20 cellular contexts compared by ENCODE assay signal in the genomic region with DNA sequence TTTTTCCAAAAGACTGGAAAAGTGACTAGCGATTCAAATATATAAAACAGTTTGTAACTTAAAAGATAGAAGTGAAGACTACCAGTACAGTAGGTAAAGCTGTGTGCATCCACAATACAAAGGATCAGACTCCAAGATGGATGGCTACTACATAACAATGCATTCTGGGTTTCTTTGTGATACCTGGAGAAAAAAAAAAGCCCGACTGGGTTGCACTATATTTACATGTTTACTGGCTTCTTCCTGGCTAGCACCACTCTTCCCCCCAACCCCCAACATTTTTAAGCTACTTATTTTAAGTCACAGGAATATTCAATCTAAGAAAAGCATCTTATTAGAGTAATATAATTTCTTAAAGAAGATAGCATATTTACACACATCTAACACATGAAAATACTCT.
A peak's percentile ranks its signal among the peaks of the same experiment; 100 is the strongest.
DNase-seq lines count a peak whose midpoint lies in the region; ATAC-seq and TF ChIP-seq lines count a peak whose summit lies in the region.
"Had no signal": no experiment of that assay in that cellular context is flagged by ENCODE, and none has a peak within 500 bp of the region (broad histone marks: within the 10 kb centered on the region; RNA-seq: fewer than 3 reads in every experiment).

No MANE protein-coding gene starts in this region.

- intact Hi-C loops in Caco-2 (cut with micrococcal nuclease; ENCODE audit: unreplicated experiment): no loop called here
- intact Hi-C loops in left lung (cut with DNase I): no loop called here
- intact Hi-C loops in MCF 10A (cut with micrococcal nuclease): no loop called here

- peak overlapping the region; percentile 96 for H3K9ac ChIP-seq in HUES64 (ENCODE audit: low read depth, low read length)
- H3K9ac ChIP-seq: BLaER1, GM23248 had no signal

- peaks cover 59% of the 10 kb centered on the region for H3K4me1 ChIP-seq in Caco-2
- peaks cover 69% of the 10 kb centered on the region for H3K4me1 ChIP-seq in HUES64 (ENCODE audit: insufficient read depth, low read length)
- H3K4me1 ChIP-seq in left lung: no peaks in the 10 kb centered on the region
- H3K4me1 ChIP-seq: BLaER1, SJCRH30 had no signal

- H3K4me1 Mint-ChIP-seq in Caco-2 (ENCODE audit: low read depth, unreplicated experiment) (peaks cover 50% of the 10 kb centered on the region), endothelial cell (ENCODE audit: unreplicated experiment) (peaks cover 25% of the 10 kb centered on the region), neural crest cell (peaks cover 29% of the 10 kb centered on the region), MCF 10A (ENCODE audit: insufficient read depth, unreplicated experiment) (no peaks in the 10 kb centered on the region)
- H3K4me1 Mint-ChIP-seq: CD8-positive, alpha-beta memory T cell; IgD-negative memory B cell had no signal

- no peak for ATAC-seq in left lung

- H3K27me3 Mint-ChIP-seq in Caco-2 (ENCODE audit: insufficient read depth, unreplicated experiment) (no peaks in the 10 kb centered on the region), endothelial cell (ENCODE audit: unreplicated experiment) (peaks cover 2% of the 10 kb centered on the region), neural crest cell (ENCODE audit: low read depth) (no peaks in the 10 kb centered on the region), MCF 10A (ENCODE audit: insufficient read depth, unreplicated experiment) (no peaks in the 10 kb centered on the region)
- H3K27me3 Mint-ChIP-seq: IgD-negative memory B cell had no signal

- POLR2A ChIA-PET in Caco-2 (lab: Charles Lee): interaction anchor here (1.5 to 3.3 kb wide), 4 partner anchors 16 to 64 kb away, joined by 5 to 55 read pairs (median 20); a partner anchor contains a TSS
- POLR2A ChIA-PET in MCF 10A (lab: Yijun Ruan, JAX): interaction anchor here (0.6 to 0.7 kb wide), 3 partner anchors 19 to 220 kb away, joined by 3 to 5 read pairs (median 3); no protein-coding TSS in a partner anchor

- peak overlapping the region; percentile 82 for H3K27ac Mint-ChIP-seq in Caco-2 (ENCODE audit: unreplicated experiment)
- H3K27ac Mint-ChIP-seq in endothelial cell (ENCODE audit: unreplicated experiment): peak overlapping the region; percentile 10
- peak overlapping the region; percentile 94 for H3K27ac Mint-ChIP-seq in neural crest cell (ENCODE audit: unreplicated experiment)
- H3K27ac Mint-ChIP-seq in MCF 10A (ENCODE audit: low read depth, unreplicated experiment): no peak overlapping the region
- H3K27ac Mint-ChIP-seq: HFFc6, IgD-negative memory B cell had no signal

- 0% methylated on average over 1 of the region's 2 CpGs for WGBS in HUES64

- H3K4me3 Mint-ChIP-seq in Caco-2 (ENCODE audit: unreplicated experiment) (peak overlapping the region; percentile 66), endothelial cell (ENCODE audit: unreplicated experiment) (no peak overlapping the region), neural crest cell (peak overlapping the region; percentile 72), MCF 10A (ENCODE audit: unreplicated experiment) (no peak overlapping the region)
- H3K4me3 Mint-ChIP-seq: CD8-positive, alpha-beta memory T cell; HFFc6; IgD-negative memory B cell had no signal

- H3K36me3 ChIP-seq in Caco-2 (ENCODE audit: control insufficient read depth, insufficient read depth, low read length) (0 out of 2 replicates have a peak, but pooled peaks cover 3% of the 10 kb centered on the region), HUES64 (ENCODE audit: insufficient read depth, low read length) (peaks cover 8% of the 10 kb centered on the region; the same call in 1 of the 2 replicates), WERI-Rb-1 (peaks cover 8% of the 10 kb centered on the region; the same call in 1 of the 2 replicates), left lung (peaks cover 0 to 4% of the 10 kb centered on the region in 2 donors)
- H3K36me3 ChIP-seq: SJCRH30 had no signal

- DNase-seq in Caco-2 (no peak), endothelial cell (ENCODE audit: low spot score) (no peak), neural crest cell (ENCODE audit: low read depth, low spot score) (no peak), WERI-Rb-1 (no peak), left lung (no peak), NCI-H345 treated with DMSO at 0.1 percent for 48 hours (lab: John Stamatoyannopoulos, UW; ENCODE audit: unreplicated experiment) (no peak), MCF 10A (ENCODE audit: unreplicated experiment) (no peak)
- DNase-seq: CD8-positive, alpha-beta memory T cell; GM23248; HFFc6; Kasumi-1; NCI-H1105 treated with DMSO at 0.1 percent for 48 hours; NCI-H187; NCI-H69; NK-92 treated with Interleukin-12 subunit alpha and Interleukin-12 subunit beta, amount 100 ng/mL, for 24 hours; SJCRH30 had no signal

- H3K36me3 Mint-ChIP-seq in Caco-2 (ENCODE audit: insufficient read depth, unreplicated experiment) (peaks cover 12% of the 10 kb centered on the region), endothelial cell (ENCODE audit: low read depth, unreplicated experiment) (peaks cover 5% of the 10 kb centered on the region), neural crest cell (ENCODE audit: low read depth) (peaks cover 18% of the 10 kb centered on the region), MCF 10A (ENCODE audit: insufficient read depth, unreplicated experiment) (peaks cover 46% of the 10 kb centered on the region)

- peaks cover 4% of the 10 kb centered on the region for H3K9me3 Mint-ChIP-seq in Caco-2 (ENCODE audit: unreplicated experiment)
- no peaks in the 10 kb centered on the region for H3K9me3 Mint-ChIP-seq in endothelial cell (ENCODE audit: unreplicated experiment)
- no peaks in the 10 kb centered on the region for H3K9me3 Mint-ChIP-seq in neural crest cell
- no peaks in the 10 kb centered on the region for H3K9me3 Mint-ChIP-seq in MCF 10A (ENCODE audit: unreplicated experiment)
- H3K9me3 Mint-ChIP-seq: HFFc6 had no signal

- TF ChIP-seq CTCF in Caco-2 (IDR thresholded peaks at IDR 0.05; ENCODE audit: insufficient read depth in 1 of 2, low read depth in 1 of 2, low read length in 1 of 2, severe bottlenecking in 1 of 2, unreplicated experiment in 1 of 2): no peak
- TF ChIP-seq CTCF in endothelial cell (IDR thresholded peaks at IDR 0.05; ENCODE audit: unreplicated experiment): no peak
- no peak for TF ChIP-seq CTCF in neural crest cell (conservative IDR thresholded peaks at IDR 0.05)
- no peak for TF ChIP-seq CTCF in WERI-Rb-1 (IDR thresholded peaks at IDR 0.05; ENCODE audit: low read depth, low read length)
- no peak for TF ChIP-seq CTCF in left lung (IDR thresholded peaks at IDR 0.05)
- no peak for TF ChIP-seq CTCF in MCF 10A (IDR thresholded peaks at IDR 0.05; ENCODE audit: unreplicated experiment)

- H3K27me3 ChIP-seq in Caco-2 (replicated peaks; ENCODE audit: control insufficient read depth, insufficient read depth, low read length) (no peaks in the 10 kb centered on the region), HUES64 (ENCODE audit: insufficient read depth, low read length) (no peaks in the 10 kb centered on the region), WERI-Rb-1 (ENCODE audit: insufficient read depth, low read depth, severe bottlenecking) (no peaks in the 10 kb centered on the region), left lung (no peaks in the 10 kb centered on the region)
- H3K27me3 ChIP-seq: BLaER1, SJCRH30 had no signal

- H3K4me3 ChIP-seq in Caco-2 (ENCODE audit: low read depth, low read length): no peak overlapping the region
- H3K4me3 ChIP-seq in HUES64 (ENCODE audit: low read length): peak overlapping the region; percentile 52
- no peak overlapping the region for H3K4me3 ChIP-seq in WERI-Rb-1 (ENCODE audit: low read depth, low read length)
- H3K4me3 ChIP-seq in left lung: no peak overlapping the region
- H3K4me3 ChIP-seq: BLaER1, GM23248, SJCRH30 had no signal

- BruUV-seq in Caco-2 (replicated peaks; lab: Mats Ljungman, UMichigan): no TSS peak
- BruUV-seq in MCF 10A (replicated peaks; lab: Mats Ljungman, UMichigan): no TSS peak

- H3K9me3 ChIP-seq in Caco-2 (peaks cover 2% of the 10 kb centered on the region; the same call in 1 of the 2 replicates), HUES64 (ENCODE audit: insufficient read depth, low read depth, low read length) (0 out of 2 replicates have a peak, but pooled peaks cover 3% of the 10 kb centered on the region), WERI-Rb-1 (ENCODE audit: severe bottlenecking) (no peaks in the 10 kb centered on the region), left lung (no peaks in the 10 kb centered on the region)
- H3K9me3 ChIP-seq: BLaER1, SJCRH30 had no signal

- H3K27ac ChIP-seq in HUES64 (ENCODE audit: low read depth, low read length) (peak overlapping the region; percentile 99), WERI-Rb-1 (no peak overlapping the region), left lung (no peak overlapping the region)
- H3K27ac ChIP-seq: BLaER1, GM23248, RWPE1, SJCRH30 had no signal

- CTCF ChIA-PET in Caco-2 (lab: Charles Lee): interaction anchor here (0.5 to 2.5 kb wide), 4 partner anchors 16 to 131 kb away, joined by 3 to 18 read pairs (median 4); no protein-coding TSS in a partner anchor
- CTCF ChIA-PET in MCF 10A (lab: Yijun Ruan, JAX): interaction anchor here (0.6 to 2.0 kb wide), 2 partner anchors 16 to 249 kb away, joined by 3 to 9 read pairs; no protein-coding TSS in a partner anchor

Comparison
In these comparisons a context has a peak if more than half of its experiments do, and no peak if none do; other contexts are left out.
1. H3K4me3 Mint-ChIP-seq: peak in Caco-2 (single experiment) and neural crest cell (single experiment); none in endothelial cell (single experiment) and MCF 10A (single experiment).